ENCODE assay signal across 31 cellular contexts in the genomic region with DNA sequence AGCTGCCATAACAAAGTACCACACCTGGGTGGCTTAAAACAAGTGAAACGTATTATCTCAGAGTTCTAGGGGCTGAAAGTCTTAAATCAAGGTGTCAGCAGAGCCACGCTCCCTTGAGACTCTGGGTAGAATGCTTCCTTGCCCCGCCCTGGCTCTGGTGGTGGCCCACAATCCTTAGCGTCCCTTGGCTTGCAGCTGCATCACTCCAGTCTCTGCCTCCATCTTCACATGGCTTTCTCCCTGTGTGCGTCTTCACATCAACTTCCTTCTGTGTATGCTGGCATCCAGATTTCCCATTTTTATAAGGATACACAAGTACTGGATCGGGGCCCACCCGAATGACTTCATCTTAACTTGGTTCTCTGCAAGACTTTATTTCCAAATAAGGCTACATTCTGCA.
"Had no signal": no experiment of that assay in that cellular context is flagged by ENCODE, and none has a peak within 500 bp of the region (broad histone marks: within the 10 kb centered on the region; RNA-seq: fewer than 3 reads in every experiment).

No MANE protein-coding gene starts in this region.

- H3K4me3 Mint-ChIP-seq: activated CD4-positive, alpha-beta memory T cell treated with anti-CD3 and anti-CD28 coated beads for 36 hours; activated CD4-positive, alpha-beta T cell treated with anti-CD3 and anti-CD28 coated beads, Interleukin-2, amount 10 ng/mL, durations not matched to agents 24 days and 14 days; activated naive CD4-positive, alpha-beta T cell treated with anti-CD3 and anti-CD28 coated beads for 36 hours; activated naive CD8-positive, alpha-beta T cell treated with anti-CD3 and anti-CD28 coated beads for 36 hours; activated T-helper 1 cell treated with anti-CD3 and anti-CD28 coated beads, Interleukin-12 subunit alpha, Interleukin-12 subunit beta, Interleukin-2, Interleukin-4 antibody, amounts not matched to agents 30 ng/mL and 10 ng/mL and 1 ng/mL, durations not matched to agents 14 hours and 24 hours and 36 hours; brain; natural killer cell treated with Interleukin-12 subunit alpha and Interleukin-12 subunit beta and Interleukin-15 and Interleukin-18, amount 100 ng/mL, for 72 hours; stimulated activated memory B cell treated with anti-CD40 and anti-IgM and Interleukin-4, amounts not matched to agents 10 μg/mL and 1 μg/mL and 100 μg/mL, for 72 hours; stimulated activated naive CD8-positive, alpha-beta T cell treated with anti-CD3 and anti-CD28 coated beads, Interleukin-15, amount 100 ng/mL, for 72 hours; T-helper 17 cell had no signal

- H3K36me3 ChIP-seq: adrenal gland, ascending aorta, cardiac muscle cell, right lobe of liver, thyroid gland, upper lobe of right lung had no signal

- H3K4me1 Mint-ChIP-seq: activated CD4-positive, alpha-beta T cell treated with anti-CD3 and anti-CD28 coated beads, Interleukin-2, amount 10 ng/mL, durations not matched to agents 24 days and 14 days; activated naive CD8-positive, alpha-beta T cell treated with anti-CD3 and anti-CD28 coated beads for 36 hours; stimulated activated memory B cell treated with anti-CD40 and anti-IgM and Interleukin-4, amounts not matched to agents 10 μg/mL and 1 μg/mL and 100 μg/mL, for 72 hours; stimulated activated naive CD8-positive, alpha-beta T cell treated with anti-CD3 and anti-CD28 coated beads, Interleukin-15, amount 100 ng/mL, for 72 hours; T-helper 17 cell had no signal

- H3K9me3 ChIP-seq: adrenal gland, ascending aorta, mucosa of descending colon, right lobe of liver, thyroid gland, upper lobe of right lung had no signal

- ATAC-seq: esophagus mucosa; left cardiac atrium; left ventricle myocardium superior; mucosa of descending colon; natural killer cell treated with Interleukin-12 subunit alpha and Interleukin-12 subunit beta and Interleukin-15 and Interleukin-18, amount 100 ng/mL, for 72 hours; right lobe of liver; stimulated activated memory B cell treated with anti-CD40 and anti-IgM and Interleukin-4, amounts not matched to agents 10 μg/mL and 1 μg/mL and 100 μg/mL, for 72 hours; stimulated activated naive CD8-positive, alpha-beta T cell treated with anti-CD3 and anti-CD28 coated beads, Interleukin-15, amount 100 ng/mL, for 72 hours; T-helper 17 cell; upper lobe of right lung had no signal

- H3K27ac ChIP-seq: adrenal gland, cardiac muscle cell, right lobe of liver, thyroid gland, upper lobe of right lung had no signal

- H3K4me1 ChIP-seq: adrenal gland, ascending aorta, right lobe of liver, thyroid gland, upper lobe of right lung had no signal

- H3K27me3 ChIP-seq: adrenal gland, ascending aorta, cardiac muscle cell, right lobe of liver, thyroid gland, upper lobe of right lung had no signal

- H3K27ac Mint-ChIP-seq: activated CD4-positive, alpha-beta memory T cell treated with anti-CD3 and anti-CD28 coated beads for 36 hours; activated CD4-positive, alpha-beta T cell treated with anti-CD3 and anti-CD28 coated beads, Interleukin-2, amount 10 ng/mL, durations not matched to agents 24 days and 14 days; activated naive CD4-positive, alpha-beta T cell treated with anti-CD3 and anti-CD28 coated beads for 36 hours; activated naive CD8-positive, alpha-beta T cell treated with anti-CD3 and anti-CD28 coated beads for 36 hours; activated T-helper 1 cell treated with anti-CD3 and anti-CD28 coated beads, Interleukin-12 subunit alpha, Interleukin-12 subunit beta, Interleukin-2, Interleukin-4 antibody, amounts not matched to agents 30 ng/mL and 10 ng/mL and 1 ng/mL, durations not matched to agents 14 hours and 24 hours and 36 hours; natural killer cell treated with Interleukin-12 subunit alpha and Interleukin-12 subunit beta and Interleukin-15 and Interleukin-18, amount 100 ng/mL, for 72 hours; stimulated activated memory B cell treated with anti-CD40 and anti-IgM and Interleukin-4, amounts not matched to agents 10 μg/mL and 1 μg/mL and 100 μg/mL, for 72 hours; stimulated activated naive CD8-positive, alpha-beta T cell treated with anti-CD3 and anti-CD28 coated beads, Interleukin-15, amount 100 ng/mL, for 72 hours; T-helper 17 cell had no signal

- H3K4me3 ChIP-seq: adrenal gland, ascending aorta, cardiac muscle cell, mucosa of descending colon, right lobe of liver, thyroid gland, upper lobe of right lung had no signal

- H3K9me3 Mint-ChIP-seq: activated CD4-positive, alpha-beta memory T cell treated with anti-CD3 and anti-CD28 coated beads for 36 hours; activated CD4-positive, alpha-beta T cell treated with anti-CD3 and anti-CD28 coated beads, Interleukin-2, amount 10 ng/mL, durations not matched to agents 24 days and 14 days; activated naive CD4-positive, alpha-beta T cell treated with anti-CD3 and anti-CD28 coated beads for 36 hours; activated naive CD8-positive, alpha-beta T cell treated with anti-CD3 and anti-CD28 coated beads for 36 hours; activated T-helper 1 cell treated with anti-CD3 and anti-CD28 coated beads, Interleukin-12 subunit alpha, Interleukin-12 subunit beta, Interleukin-2, Interleukin-4 antibody, amounts not matched to agents 30 ng/mL and 10 ng/mL and 1 ng/mL, durations not matched to agents 14 hours and 24 hours and 36 hours; natural killer cell treated with Interleukin-12 subunit alpha and Interleukin-12 subunit beta and Interleukin-15 and Interleukin-18, amount 100 ng/mL, for 72 hours; stimulated activated memory B cell treated with anti-CD40 and anti-IgM and Interleukin-4, amounts not matched to agents 10 μg/mL and 1 μg/mL and 100 μg/mL, for 72 hours; stimulated activated naive CD8-positive, alpha-beta T cell treated with anti-CD3 and anti-CD28 coated beads, Interleukin-15, amount 100 ng/mL, for 72 hours had no signal

- DNase-seq: activated CD4-positive, alpha-beta memory T cell treated with anti-CD3 and anti-CD28 coated beads for 36 hours; activated CD4-positive, alpha-beta T cell treated with anti-CD3 and anti-CD28 coated beads, Interleukin-2, amount 10 ng/mL, durations not matched to agents 24 days and 14 days; activated CD4-positive, CD25-positive, alpha-beta regulatory T cell treated with anti-CD3 and anti-CD28 coated beads, Interleukin-2, amount 50 U/mL, for 72 hours; activated CD8-positive, alpha-beta memory T cell treated with anti-CD3 and anti-CD28 coated beads, Interleukin-2, amount 50 U/mL, for 4 hours; activated effector memory CD4-positive, alpha-beta T cell treated with anti-CD3 and anti-CD28 coated beads, Interleukin-2, amount 50 U/mL, for 16 hours; activated naive CD4-positive, alpha-beta T cell treated with anti-CD3 and anti-CD28 coated beads for 36 hours; activated naive CD8-positive, alpha-beta T cell treated with anti-CD3 and anti-CD28 coated beads for 36 hours; activated T-cell treated with anti-CD3 and anti-CD28 coated beads, Interleukin-2, amount 50 U/mL, for 1 hour; adrenal gland; glutamatergic neuron; islet precursor cell; left cardiac atrium; left ventricle myocardium superior; right lobe of liver; small intestine; stimulated activated CD4-positive, alpha-beta T cell treated with anti-CD3 and anti-CD28 coated beads, Interleukin-4, amount 100 ng/mL, for 4 hours; stimulated activated CD8-positive, alpha-beta memory T cell treated with anti-CD3 and anti-CD28 coated beads, Interleukin-4, amount 100 ng/mL, for 48 hours; stimulated activated naive CD8-positive, alpha-beta T cell treated with anti-CD3 and anti-CD28 coated beads, Interleukin-15, amount 100 ng/mL, for 72 hours; substantia nigra; T-helper 17 cell; T1000; thyroid gland; upper lobe of right lung had no signal

- H3K36me3 Mint-ChIP-seq: activated CD4-positive, alpha-beta memory T cell treated with anti-CD3 and anti-CD28 coated beads for 36 hours; activated naive CD8-positive, alpha-beta T cell treated with anti-CD3 and anti-CD28 coated beads for 36 hours; brain; natural killer cell treated with Interleukin-12 subunit alpha and Interleukin-12 subunit beta and Interleukin-15 and Interleukin-18, amount 100 ng/mL, for 72 hours; stimulated activated memory B cell treated with anti-CD40 and anti-IgM and Interleukin-4, amounts not matched to agents 10 μg/mL and 1 μg/mL and 100 μg/mL, for 72 hours had no signal
